In the genomic region with DNA sequence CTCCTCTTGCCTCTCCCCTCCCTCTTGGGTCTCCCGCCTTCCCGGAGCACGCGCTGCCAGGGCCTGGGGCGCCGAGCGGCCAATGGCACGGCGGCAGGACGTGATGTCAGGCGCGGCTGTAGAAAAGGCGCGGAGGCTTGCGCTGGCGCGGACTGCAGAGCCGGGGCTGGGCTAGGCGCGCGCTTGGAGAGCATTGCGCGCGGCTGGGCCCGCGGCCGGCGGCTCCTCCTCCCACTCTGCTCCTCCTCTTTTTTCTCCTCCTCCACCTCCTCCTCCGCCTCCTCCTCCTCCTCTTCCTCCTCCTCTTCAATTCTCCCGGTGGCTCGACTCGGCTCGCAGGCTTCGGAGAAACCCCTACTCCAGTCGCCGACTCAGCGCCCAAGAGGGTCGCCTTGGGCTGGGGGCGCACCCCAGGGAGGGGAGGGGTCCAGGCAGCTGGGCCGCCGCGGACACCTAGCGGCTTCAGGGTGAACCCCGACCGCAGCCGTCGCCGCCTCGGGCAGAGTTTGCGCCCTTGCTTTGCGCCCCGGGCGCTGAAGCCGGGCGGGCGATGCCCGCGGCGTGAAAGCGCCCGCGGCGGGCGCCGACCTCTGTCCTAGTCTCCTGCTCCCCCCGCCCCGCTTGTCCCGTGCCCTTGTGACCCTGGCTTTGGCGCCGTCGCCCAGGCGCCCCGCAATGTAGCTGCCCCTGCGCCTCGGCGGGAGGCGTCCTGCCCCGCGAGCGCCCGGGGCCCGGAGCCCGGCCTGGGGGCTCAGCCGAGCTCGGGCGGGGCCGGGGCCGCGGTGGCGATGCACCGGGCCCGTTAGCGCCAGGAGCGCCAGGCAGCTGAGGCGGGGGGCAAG, we compare ENCODE assay signal across 8 cellular contexts.
A peak's percentile ranks its signal among the peaks of the same experiment; 100 is the strongest.
DNase-seq lines count a peak whose midpoint lies in the region; ATAC-seq and TF ChIP-seq lines count a peak whose summit lies in the region.

A gene with protein sequence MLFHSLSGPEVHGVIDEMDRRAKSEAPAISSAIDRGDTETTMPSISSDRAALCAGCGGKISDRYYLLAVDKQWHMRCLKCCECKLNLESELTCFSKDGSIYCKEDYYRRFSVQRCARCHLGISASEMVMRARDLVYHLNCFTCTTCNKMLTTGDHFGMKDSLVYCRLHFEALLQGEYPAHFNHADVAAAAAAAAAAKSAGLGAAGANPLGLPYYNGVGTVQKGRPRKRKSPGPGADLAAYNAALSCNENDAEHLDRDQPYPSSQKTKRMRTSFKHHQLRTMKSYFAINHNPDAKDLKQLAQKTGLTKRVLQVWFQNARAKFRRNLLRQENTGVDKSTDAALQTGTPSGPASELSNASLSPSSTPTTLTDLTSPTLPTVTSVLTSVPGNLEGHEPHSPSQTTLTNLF (plus strand): TSS at position 309 of the 842 bp plus-strand sequence. CDS start 581 bp downstream, outside the sequence.

- no peak within 1 kb of the TSS for H3K27ac Mint-ChIP-seq in activated T-cell treated with anti-CD3 and anti-CD28 coated beads, Interleukin-2, amount 50 U/mL, for 24 hours

- peaks cover 44% of the 10 kb centered on the region for H3K4me1 Mint-ChIP-seq in activated T-cell treated with anti-CD3 and anti-CD28 coated beads, Interleukin-2, amount 50 U/mL, for 24 hours (ENCODE audit: low read depth)

- peak; percentile 55 for ATAC-seq in GM18868 (IDR thresholded peaks at IDR 0.05; ENCODE audit: unreplicated experiment)

- H3K4me3 Mint-ChIP-seq in activated T-cell treated with anti-CD3 and anti-CD28 coated beads, Interleukin-2, amount 50 U/mL, for 24 hours = peak within 1 kb of the TSS; percentile 27

- peak; percentile 71 for DNase-seq in AG10803 (ENCODE audit: low read depth)
- DNase-seq in NCI-H1694 treated with DMSO at 0.1 percent for 48 hours (lab: John Stamatoyannopoulos, UW) = peak; percentile 93
- DNase-seq in activated T-cell treated with anti-CD3 and anti-CD28 coated beads, Interleukin-2, amount 50 U/mL, for 24 hours = peak; percentile 66
- peak; percentile 78 for DNase-seq in glomerular visceral epithelial cell (ENCODE audit: extremely low spot score)
- peak; percentile 9 for DNase-seq in pons (ENCODE audit: low spot score)
- DNase-seq in activated effector memory CD4-positive, alpha-beta T cell treated with anti-CD3 and anti-CD28 coated beads, Interleukin-2, amount 50 U/mL, for 16 hours = no peak
- DNase-seq in GM19238 (ENCODE audit: insufficient read length, low spot score) = no peak

- H3K9me3 Mint-ChIP-seq in activated T-cell treated with anti-CD3 and anti-CD28 coated beads, Interleukin-2, amount 50 U/mL, for 24 hours = no peaks in the 10 kb centered on the region

- peak within 1 kb of the TSS; percentile 51 for H3K4me3 ChIP-seq in AG10803 (ENCODE audit: low read length)

- peaks cover 86% of the 10 kb centered on the region for H3K27me3 Mint-ChIP-seq in activated T-cell treated with anti-CD3 and anti-CD28 coated beads, Interleukin-2, amount 50 U/mL, for 24 hours

- H3K36me3 Mint-ChIP-seq in activated T-cell treated with anti-CD3 and anti-CD28 coated beads, Interleukin-2, amount 50 U/mL, for 24 hours (ENCODE audit: low read depth) = no peaks in the 10 kb centered on the region

- TF ChIP-seq CTCF in AG10803 (conservative IDR thresholded peaks at IDR 0.05; ENCODE audit: low read length) = no peak; the same call in 1 of the 2 replicates

Comparison
In these comparisons a context has a peak if more than half of its experiments do, and no peak if none do; other contexts are left out.
1. DNase-seq: peak in AG10803 (single experiment), NCI-H1694 treated with DMSO at 0.1 percent for 48 hours (single experiment), activated T-cell treated with anti-CD3 and anti-CD28 coated beads, Interleukin-2, amount 50 U/mL, for 24 hours (single experiment), glomerular visceral epithelial cell (single experiment) and pons (single experiment); none in activated effector memory CD4-positive, alpha-beta T cell treated with anti-CD3 and anti-CD28 coated beads, Interleukin-2, amount 50 U/mL, for 16 hours (single experiment) and GM19238 (single experiment).